ENCODE assay signal across 11 cellular contexts in genomic region chr2:218960196-218961165, GRCh38. TPM values are rescaled to one million over a fixed set of nuclear protein-coding genes. Genes with fewer than 3 reads are reported as not detected.
DNase-seq lines count a peak whose midpoint lies in the region; ATAC-seq and FAIRE-seq lines count a peak whose summit lies in the region.
"Had no signal": no experiment of that assay in that cellular context is flagged by ENCODE, and none has a peak within 500 bp of the region (broad histone marks: within the 10 kb centered on the region; RNA-seq: fewer than 3 reads in every experiment).

No MANE protein-coding gene starts in this region.

- H3K36me3 ChIP-seq in SK-N-MC (ENCODE audit: insufficient read depth, low read length) (no peaks in the 10 kb centered on the region), small intestine (ENCODE audit: control insufficient read depth in 2 of 2, insufficient read depth in 2 of 2, low read length in 2 of 2) (no peaks in the 10 kb centered on the region)

- H3K9me3 ChIP-seq in SK-N-MC (ENCODE audit: low read depth, low read length) (no peaks in the 10 kb centered on the region), iPS-18c (ENCODE audit: control insufficient read depth, insufficient read depth, low read length) (peaks cover 2% of the 10 kb centered on the region), small intestine (ENCODE audit: control insufficient read depth, low read depth) (no peaks in the 10 kb centered on the region)

- POLR2A ChIA-PET in activated CD4-positive, alpha-beta T cell treated with anti-CD3 and anti-CD28 coated beads, Interleukin-2, amount 10 ng/mL, durations not matched to agents 7 days and 5 days (lab: Charles Lee): no interaction called here

- H3K9me3 Mint-ChIP-seq in stimulated activated naive CD8-positive, alpha-beta T cell treated with anti-CD3 and anti-CD28 coated beads, Interleukin-15, Interleukin-2, amounts not matched to agents 100 ng/mL and 50 ng/mL, for 24 hours: peaks cover 3% of the 10 kb centered on the region
- H3K9me3 Mint-ChIP-seq in activated CD4-positive, alpha-beta T cell treated with anti-CD3 and anti-CD28 coated beads, Interleukin-2, amount 10 ng/mL, durations not matched to agents 7 days and 5 days: no peaks in the 10 kb centered on the region

- no peak overlapping the region for H3K9ac ChIP-seq in SK-N-MC (ENCODE audit: insufficient read length)

- CTCF ChIA-PET in activated CD4-positive, alpha-beta T cell treated with anti-CD3 and anti-CD28 coated beads, Interleukin-2, amount 10 ng/mL, durations not matched to agents 7 days and 5 days (lab: Charles Lee): interaction anchor here (1.0 kb wide), 2 partner anchors 20 to 62 kb away, joined by 4 read pairs; no protein-coding TSS in a partner anchor

- H3K4me3 Mint-ChIP-seq in stimulated activated naive CD8-positive, alpha-beta T cell treated with anti-CD3 and anti-CD28 coated beads, Interleukin-15, Interleukin-2, amounts not matched to agents 100 ng/mL and 50 ng/mL, for 24 hours: peak overlapping the region; percentile 52
- no peak overlapping the region for H3K4me3 Mint-ChIP-seq in activated CD4-positive, alpha-beta T cell treated with anti-CD3 and anti-CD28 coated beads, Interleukin-2, amount 10 ng/mL, durations not matched to agents 7 days and 5 days

- WGBS in small intestine, 3 donors: 2 to 3% (median 3%) methylated on average over 59 to 105 of the region's 105 CpGs

- no peak overlapping the region for H3K27ac Mint-ChIP-seq in stimulated activated naive CD8-positive, alpha-beta T cell treated with anti-CD3 and anti-CD28 coated beads, Interleukin-15, Interleukin-2, amounts not matched to agents 100 ng/mL and 50 ng/mL, for 24 hours
- H3K27ac Mint-ChIP-seq in activated CD4-positive, alpha-beta T cell treated with anti-CD3 and anti-CD28 coated beads, Interleukin-2, amount 10 ng/mL, durations not matched to agents 7 days and 5 days: no peak overlapping the region

- H3K27ac ChIP-seq in SK-N-MC (no peak overlapping the region), small intestine (ENCODE audit: low read depth in 1 of 2, low read length in 1 of 2) (no peak overlapping the region)

- DNase-seq in stimulated activated naive CD8-positive, alpha-beta T cell treated with anti-CD3 and anti-CD28 coated beads, Interleukin-15, Interleukin-2, amounts not matched to agents 100 U/mL and 50 U/mL, for 24 hours: no peak
- DNase-seq in SK-N-MC (ENCODE audit: low read depth, low spot score): no peak
- DNase-seq in NOMO-1 treated with DMSO at 0.1 percent for 48 hours (lab: John Stamatoyannopoulos, UW; ENCODE audit: unreplicated experiment): no peak
- no peak for DNase-seq in small intestine
- DNase-seq in activated CD4-positive, alpha-beta T cell treated with anti-CD3 and anti-CD28 coated beads, Interleukin-2, amount 10 ng/mL, durations not matched to agents 7 days and 5 days: no peak
- DNase-seq: effector CD4-positive, alpha-beta T cell; KBM-7 had no signal

- no peak for FAIRE-seq in small intestine (lab: Jason Lieb, UNC)

- peaks cover 9 to 48% of the 10 kb centered on the region in 2 donors for H3K27me3 ChIP-seq in small intestine (ENCODE audit: control insufficient read depth in 2 of 2, insufficient read depth in 2 of 2, low read length in 2 of 2)

- peaks cover 74% of the 10 kb centered on the region for H3K27me3 Mint-ChIP-seq in stimulated activated naive CD8-positive, alpha-beta T cell treated with anti-CD3 and anti-CD28 coated beads, Interleukin-15, Interleukin-2, amounts not matched to agents 100 ng/mL and 50 ng/mL, for 24 hours
- H3K27me3 Mint-ChIP-seq in activated CD4-positive, alpha-beta T cell treated with anti-CD3 and anti-CD28 coated beads, Interleukin-2, amount 10 ng/mL, durations not matched to agents 7 days and 5 days: peaks cover 74% of the 10 kb centered on the region

- H3K36me3 Mint-ChIP-seq in stimulated activated naive CD8-positive, alpha-beta T cell treated with anti-CD3 and anti-CD28 coated beads, Interleukin-15, Interleukin-2, amounts not matched to agents 100 ng/mL and 50 ng/mL, for 24 hours (ENCODE audit: low read depth): no peaks in the 10 kb centered on the region
- peaks cover 3% of the 10 kb centered on the region for H3K36me3 Mint-ChIP-seq in activated CD4-positive, alpha-beta T cell treated with anti-CD3 and anti-CD28 coated beads, Interleukin-2, amount 10 ng/mL, durations not matched to agents 7 days and 5 days (ENCODE audit: low read depth)

- H3K4me1 ChIP-seq in small intestine (ENCODE audit: control insufficient read depth in 2 of 2, insufficient read depth in 1 of 2, low read depth in 1 of 2, low read length in 1 of 2): no peaks in the 10 kb centered on the region

- H3K4me3 ChIP-seq in SK-N-MC: peak overlapping the region; percentile 83
- peak overlapping the region; percentile 28; the same call in 1 of the 2 replicates for H3K4me3 ChIP-seq in iPS-18c (ENCODE audit: insufficient read depth, low read depth, low read length)
- peak overlapping the region in 1 of 2 donors; percentile 42 for H3K4me3 ChIP-seq in small intestine (ENCODE audit: low read depth in 1 of 2, low read length in 2 of 2)

- H3K4me1 Mint-ChIP-seq in stimulated activated naive CD8-positive, alpha-beta T cell treated with anti-CD3 and anti-CD28 coated beads, Interleukin-15, Interleukin-2, amounts not matched to agents 100 ng/mL and 50 ng/mL, for 24 hours (ENCODE audit: low read depth): peaks cover 18% of the 10 kb centered on the region
- H3K4me1 Mint-ChIP-seq in activated CD4-positive, alpha-beta T cell treated with anti-CD3 and anti-CD28 coated beads, Interleukin-2, amount 10 ng/mL, durations not matched to agents 7 days and 5 days: peaks cover 7% of the 10 kb centered on the region

- no peak for ATAC-seq in stimulated activated naive CD8-positive, alpha-beta T cell treated with anti-CD3 and anti-CD28 coated beads, Interleukin-15, Interleukin-2, amounts not matched to agents 100 U/mL and 50 U/mL, for 24 hours
- ATAC-seq in HG02678 (IDR thresholded peaks at IDR 0.05; ENCODE audit: unreplicated experiment): no peak

RNA-seq across cellular contexts. Expression of gene CDK5R2, which starts 1.0 kb away (rescaled TPM):
- polyA plus RNA-seq in small intestine: 1 to 10 TPM in 1 of 3 donors, under 1 TPM in 1, not detected in 1; 0.22 to 1.4 TPM
- not detected for total RNA-seq in activated CD4-positive, alpha-beta T cell treated with anti-CD3 and anti-CD28 coated beads, Interleukin-2, amount 10 ng/mL, durations not matched to agents 7 days and 5 days
- total RNA-seq: lung microvascular endothelial cell had no signal

RNA-seq across cellular contexts. Expression of gene FEV, which starts 24.5 kb away (rescaled TPM):
- 1 to 10 TPM; 2.9 to 5.7 (median 3.1) TPM for polyA plus RNA-seq in small intestine
- total RNA-seq in activated CD4-positive, alpha-beta T cell treated with anti-CD3 and anti-CD28 coated beads, Interleukin-2, amount 10 ng/mL, durations not matched to agents 7 days and 5 days: not detected
- total RNA-seq: lung microvascular endothelial cell had no signal

RNA-seq across cellular contexts. Expression of gene CRYBA2, which starts 32.7 kb away (rescaled TPM):
- 1 to 10 TPM; 1.3 to 5.4 (median 3.8) TPM for polyA plus RNA-seq in small intestine
- total RNA-seq in activated CD4-positive, alpha-beta T cell treated with anti-CD3 and anti-CD28 coated beads, Interleukin-2, amount 10 ng/mL, durations not matched to agents 7 days and 5 days: not detected
- total RNA-seq: lung microvascular endothelial cell had no signal
